In genomic region chr11:126212089-126212660, GRCh38 we compare ENCODE assay signal across 1 cellular context.
TF ChIP-seq lines count a peak whose summit lies in the region.

No MANE protein-coding gene starts in this region.

TF ChIP-seq in endothelial cell of umbilical vein, 7 proteins besides CTCF, POLR2A, EP300 and RAD21:
- TF ChIP-seq MAX (IDR thresholded peaks at IDR 0.05; ENCODE audit: insufficient read depth, insufficient read length) (no peak), JUN (IDR thresholded peaks at IDR 0.05; ENCODE audit: borderline replicate concordance, insufficient read depth, insufficient read length, low read depth) (no peak), EZH2 (IDR thresholded peaks at IDR 0.05; ENCODE audit: borderline replicate concordance, low read depth, low read length, severe bottlenecking) (no peak), FOS (IDR thresholded peaks at IDR 0.05; ENCODE audit: borderline replicate concordance, insufficient read depth, low read length) (no peak), MYC (IDR thresholded peaks at IDR 0.05; ENCODE audit: low read depth, low read length) (no peak), POLR2AphosphoS5 (IDR thresholded peaks at IDR 0.05; ENCODE audit: insufficient read depth, low read depth, low read length) (no peak), GATA2 (IDR thresholded peaks at IDR 0.05; ENCODE audit: insufficient read depth, insufficient read length, low read depth, low read length) (no peak)
